Comparison of ENCODE assay signal across 8 cellular contexts in the genomic region with DNA sequence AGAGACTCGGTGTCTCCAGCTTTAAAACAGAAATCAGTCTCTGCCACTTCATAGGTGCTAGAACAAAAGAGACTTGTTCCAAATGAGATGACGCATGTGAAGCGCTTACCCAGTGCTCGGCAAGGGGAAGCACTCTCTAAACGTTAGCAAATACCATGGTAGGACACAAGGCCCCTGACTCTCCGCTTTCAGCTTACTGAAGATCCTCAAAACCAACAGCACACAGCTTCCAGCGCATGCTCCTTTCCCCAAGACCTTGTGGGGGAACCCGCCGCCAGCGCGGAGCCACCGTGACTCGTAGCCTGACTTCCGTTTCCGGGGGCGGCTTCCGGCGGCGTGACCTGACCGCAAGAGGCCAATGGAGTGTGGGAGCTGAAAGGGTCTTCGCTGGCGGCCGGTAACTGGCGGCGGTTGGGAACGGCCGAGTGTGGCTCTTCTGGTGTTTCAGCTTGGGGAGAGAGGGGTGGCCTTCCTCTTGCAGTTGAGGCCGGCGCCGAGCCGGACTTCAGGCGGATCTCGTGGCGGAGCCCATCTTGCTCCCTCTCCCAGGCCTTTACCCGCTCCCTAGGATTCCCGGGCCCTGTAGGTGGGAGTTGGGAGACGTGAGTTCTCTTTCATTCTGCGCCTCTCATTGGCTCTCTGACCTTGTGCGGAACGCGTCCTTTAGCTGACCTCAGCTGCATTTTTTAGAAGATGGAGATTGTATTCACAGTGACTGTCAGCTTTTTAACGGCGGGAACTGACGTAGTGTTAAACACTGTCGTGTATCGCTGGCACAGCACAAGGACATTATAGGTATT. TPM values are rescaled to one million over a fixed set of nuclear protein-coding genes. Genes with fewer than 3 reads are reported as not detected.
DNase-seq lines count a peak whose midpoint lies in the region; ATAC-seq and TF ChIP-seq lines count a peak whose summit lies in the region.

A gene with protein sequence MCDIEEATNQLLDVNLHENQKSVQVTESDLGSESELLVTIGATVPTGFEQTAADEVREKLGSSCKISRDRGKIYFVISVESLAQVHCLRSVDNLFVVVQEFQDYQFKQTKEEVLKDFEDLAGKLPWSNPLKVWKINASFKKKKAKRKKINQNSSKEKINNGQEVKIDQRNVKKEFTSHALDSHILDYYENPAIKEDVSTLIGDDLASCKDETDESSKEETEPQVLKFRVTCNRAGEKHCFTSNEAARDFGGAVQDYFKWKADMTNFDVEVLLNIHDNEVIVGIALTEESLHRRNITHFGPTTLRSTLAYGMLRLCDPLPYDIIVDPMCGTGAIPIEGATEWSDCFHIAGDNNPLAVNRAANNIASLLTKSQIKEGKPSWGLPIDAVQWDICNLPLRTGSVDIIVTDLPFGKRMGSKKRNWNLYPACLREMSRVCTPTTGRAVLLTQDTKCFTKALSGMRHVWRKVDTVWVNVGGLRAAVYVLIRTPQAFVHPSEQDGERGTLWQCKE (plus strand): TSS at position 324 of the 800 bp plus-strand sequence. CDS start 2,015 bp downstream, outside the sequence.

- CTCF ChIA-PET in activated CD8-positive, alpha-beta memory T cell treated with anti-CD3 and anti-CD28 coated beads, Interleukin-2, amount 10 ng/mL, durations not matched to agents 7 days and 5 days (lab: Charles Lee), result interaction anchor here (0.7 to 3.1 kb wide), 12 partner anchors 10 to 141 kb away, joined by 3 to 52 read pairs (median 5); no protein-coding TSS in a partner anchor

- no peaks in the 10 kb centered on the region for H3K27me3 Mint-ChIP-seq in activated CD8-positive, alpha-beta memory T cell treated with anti-CD3 and anti-CD28 coated beads, Interleukin-2, amount 10 ng/mL, durations not matched to agents 7 days and 5 days
- peaks cover 24% of the 10 kb centered on the region for H3K27me3 Mint-ChIP-seq in endodermal cell (ENCODE audit: insufficient read depth)

- H3K27me3 ChIP-seq in NT2/D1 (ENCODE audit: insufficient read depth, insufficient read length) (no peaks in the 10 kb centered on the region), endodermal cell (ENCODE audit: control insufficient read depth, insufficient read depth, low read length, poor library complexity, severe bottlenecking) (peaks cover 5% of the 10 kb centered on the region)

- peak; percentile 88 for DNase-seq in COLO668 (lab: John Stamatoyannopoulos, UW; ENCODE audit: unreplicated experiment)
- peak; percentile 73 for DNase-seq in HS-5 (ENCODE audit: low read depth)
- peak; percentile 93 for DNase-seq in NT2/D1 (ENCODE audit: low read depth, low spot score)
- DNase-seq in activated CD8-positive, alpha-beta memory T cell treated with anti-CD3 and anti-CD28 coated beads, Interleukin-2, amount 10 ng/mL, durations not matched to agents 7 days and 5 days, result peak; percentile 96
- peak; percentile 97 for DNase-seq in endodermal cell
- peak; percentile 98 for DNase-seq in mesenteric fat pad (ENCODE audit: low spot score)
- DNase-seq in stimulated activated CD8-positive, alpha-beta memory T cell treated with anti-CD3 and anti-CD28 coated beads, Interleukin-15, amount 100 ng/mL, for 4 hours (ENCODE audit: low read depth in 2 of 2), result peak; percentile 87 to 88

- 1 to 4% methylated on average over 20 to 46 of the region's 46 CpGs for WGBS in endodermal cell (ENCODE audit: insufficient coverage in 1 of 2, insufficient read length in 1 of 2), 2 experiments

- H3K4me3 Mint-ChIP-seq in activated CD8-positive, alpha-beta memory T cell treated with anti-CD3 and anti-CD28 coated beads, Interleukin-2, amount 10 ng/mL, durations not matched to agents 7 days and 5 days, result peak within 1 kb of the TSS; percentile 88
- peak within 1 kb of the TSS; percentile 96 for H3K4me3 Mint-ChIP-seq in endodermal cell

- peaks cover 20% of the 10 kb centered on the region for H3K36me3 Mint-ChIP-seq in activated CD8-positive, alpha-beta memory T cell treated with anti-CD3 and anti-CD28 coated beads, Interleukin-2, amount 10 ng/mL, durations not matched to agents 7 days and 5 days
- peaks cover 26% of the 10 kb centered on the region for H3K36me3 Mint-ChIP-seq in endodermal cell (ENCODE audit: low read depth)

- no peaks in the 10 kb centered on the region for H3K4me1 ChIP-seq in NT2/D1 (ENCODE audit: insufficient read depth, insufficient read length)
- no peaks in the 10 kb centered on the region for H3K4me1 ChIP-seq in endodermal cell (ENCODE audit: control insufficient read depth, insufficient read depth, low read length)

- 0 out of 2 replicates have a peak, but pooled peaks cover 6% of the 10 kb centered on the region for H3K9me3 ChIP-seq in NT2/D1 (ENCODE audit: insufficient read depth, low read length)
- no peaks in the 10 kb centered on the region for H3K9me3 ChIP-seq in endodermal cell (ENCODE audit: control insufficient read depth, low read length)

- H3K4me3 ChIP-seq in NT2/D1 (ENCODE audit: insufficient read length, low read depth) (peak within 1 kb of the TSS; percentile 93), endodermal cell (ENCODE audit: low read length) (peak within 1 kb of the TSS; percentile 84)

- H3K9ac ChIP-seq in NT2/D1 (ENCODE audit: insufficient read length, low read depth), result peak within 1 kb of the TSS; percentile 95
- H3K9ac ChIP-seq in endodermal cell (ENCODE audit: extremely low read depth, low read length, poor library complexity, severe bottlenecking), result peak within 1 kb of the TSS; percentile 83

- H3K27ac Mint-ChIP-seq in activated CD8-positive, alpha-beta memory T cell treated with anti-CD3 and anti-CD28 coated beads, Interleukin-2, amount 10 ng/mL, durations not matched to agents 7 days and 5 days, result peak within 1 kb of the TSS; percentile 98
- peak within 1 kb of the TSS; percentile 100 for H3K27ac Mint-ChIP-seq in endodermal cell

- peak; percentile 85 for ATAC-seq in GM19468 (IDR thresholded peaks at IDR 0.05; ENCODE audit: extremely low read depth, unreplicated experiment)
- ATAC-seq in activated CD8-positive, alpha-beta memory T cell treated with anti-CD3 and anti-CD28 coated beads, Interleukin-2, amount 10 ng/mL, durations not matched to agents 7 days and 5 days, result peak; percentile 96

- no peak for TF ChIP-seq CTCF in endodermal cell (conservative IDR thresholded peaks at IDR 0.05)

- H3K36me3 ChIP-seq in NT2/D1 (ENCODE audit: insufficient read depth, insufficient read length, low read length) (peaks cover 52% of the 10 kb centered on the region), endodermal cell (ENCODE audit: control insufficient read depth, insufficient read depth, low read length) (peaks cover 34% of the 10 kb centered on the region)

- H3K4me1 Mint-ChIP-seq in activated CD8-positive, alpha-beta memory T cell treated with anti-CD3 and anti-CD28 coated beads, Interleukin-2, amount 10 ng/mL, durations not matched to agents 7 days and 5 days, result peaks cover 39% of the 10 kb centered on the region
- no peaks in the 10 kb centered on the region for H3K4me1 Mint-ChIP-seq in endodermal cell

- peak within 1 kb of the TSS; percentile 95 for H3K27ac ChIP-seq in endodermal cell (ENCODE audit: low read depth, low read length)

- H3K9me3 Mint-ChIP-seq in activated CD8-positive, alpha-beta memory T cell treated with anti-CD3 and anti-CD28 coated beads, Interleukin-2, amount 10 ng/mL, durations not matched to agents 7 days and 5 days (ENCODE audit: low read depth), result no peaks in the 10 kb centered on the region
- peaks cover 2% of the 10 kb centered on the region for H3K9me3 Mint-ChIP-seq in endodermal cell

RNA-seq across cellular contexts. Expression of the gene that starts here (rescaled TPM):
- 10 to 100 TPM; 46.1 to 52.0 TPM for total RNA-seq in activated CD8-positive, alpha-beta memory T cell treated with anti-CD3 and anti-CD28 coated beads, Interleukin-2, amount 10 ng/mL, durations not matched to agents 7 days and 5 days
- total RNA-seq in endodermal cell, result 10 to 100 TPM; 55.7 to 61.8 TPM
- 58.0 TPM for polyA plus RNA-seq in endodermal cell (2013, experiment 1 of 2)
- 62.1 TPM for polyA plus RNA-seq in endodermal cell (2013, experiment 2 of 2)
- total RNA-seq in mesenteric fat pad, result 43.0 TPM

Comparison
In these comparisons a context has a peak if more than half of its experiments do, and no peak if none do; other contexts are left out.
1. Peak in every context shown above with its lines: DNase-seq, ATAC-seq, H3K4me3 ChIP-seq and H3K27ac ChIP-seq.